In genomic region chr6:158654498-158654897, GRCh38 we compare ENCODE assay signal across 1 cellular context.
TF ChIP-seq lines count a peak whose summit lies in the region.

No MANE protein-coding gene starts in this region.

TF ChIP-seq in endothelial cell of umbilical vein, 7 proteins besides CTCF, POLR2A, EP300 and RAD21 (continued from another document):
- TF ChIP-seq JUN (IDR thresholded peaks at IDR 0.05; ENCODE audit: borderline replicate concordance, insufficient read depth, insufficient read length, low read depth) (no peak), FOS (IDR thresholded peaks at IDR 0.05; ENCODE audit: borderline replicate concordance, insufficient read depth, low read length) (no peak), MYC (IDR thresholded peaks at IDR 0.05; ENCODE audit: low read depth, low read length) (no peak), GATA2 (IDR thresholded peaks at IDR 0.05; ENCODE audit: insufficient read depth, insufficient read length, low read depth, low read length) (no peak)
